8 cellular contexts compared by ENCODE assay signal in genomic region chr7:99143522-99143852, GRCh38. TPM values are rescaled to one million over a fixed set of nuclear protein-coding genes. Genes with fewer than 3 reads are reported as not detected.
A peak's percentile ranks its signal among the peaks of the same experiment; 100 is the strongest.
DNase-seq lines count a peak whose midpoint lies in the region; ATAC-seq, FAIRE-seq and TF ChIP-seq lines count a peak whose summit lies in the region.

No MANE protein-coding gene starts in this region.

- H3K14ac ChIP-seq in H1 (ENCODE audit: insufficient read length): no peak overlapping the region

- H4K8ac ChIP-seq in H1 (ENCODE audit: extremely low read depth, insufficient read depth, low read length): no peak overlapping the region

- H4K5ac ChIP-seq in H1 (ENCODE audit: insufficient read length, low read depth, low read length): no peak overlapping the region

- POLR2A ChIA-PET in H1 (lab: Charles Lee; ENCODE audit: partially characterized antibody): interaction anchor here (1.0 to 2.2 kb wide), 2 partner anchors 53 to 151 kb away, joined by 4 to 9 read pairs; no protein-coding TSS in a partner anchor

- no peak overlapping the region for H2BK120ac ChIP-seq in H1 (replicated peaks; ENCODE audit: low read depth, low read length)

- no peak for TF ChIP-seq CTCF in KMS-11 (conservative IDR thresholded peaks at IDR 0.05; ENCODE audit: low read depth, low read length)
- TF ChIP-seq CTCF in H1 (IDR thresholded peaks at IDR 0.05; ENCODE audit: control extremely low read depth in 1 of 3, insufficient read depth in 1 of 3, low read depth in 1 of 3, low read length in 3 of 3): no peak
- no peak for TF ChIP-seq CTCF in pancreas (IDR thresholded peaks at IDR 0.05)

- H3K4me3 ChIP-seq in CD4-positive, CD25-positive, alpha-beta regulatory T cell (ENCODE audit: low read depth, low read length): no peak overlapping the region
- H3K4me3 ChIP-seq in KMS-11 (IDR thresholded peaks at IDR 0.05; ENCODE audit: insufficient read depth, low read depth, low read length) (no peak overlapping the region), H1 (ENCODE audit: extremely low read depth in 1 of 4, insufficient read depth in 2 of 4, low read depth in 3 of 4, low read length in 4 of 4) (peak overlapping the region; percentile 38 to 85 (median 55); a peak in 7 of 8 replicates), pancreas (peak overlapping the region; percentile 84 to 98 (median 92))

- no peak overlapping the region for H2BK15ac ChIP-seq in H1 (ENCODE audit: low read length)

- no peaks in the 10 kb centered on the region for H3K36me3 ChIP-seq in CD4-positive, CD25-positive, alpha-beta regulatory T cell (ENCODE audit: control insufficient read depth, insufficient read depth, low read length)
- H3K36me3 ChIP-seq in KMS-11 (ENCODE audit: insufficient read depth) (no peaks in the 10 kb centered on the region), H1 (ENCODE audit: control insufficient read depth in 2 of 4, insufficient read depth in 4 of 4, low read length in 3 of 4) (no peaks in the 10 kb centered on the region), pancreas (no peaks in the 10 kb centered on the region)

- H3K23ac ChIP-seq in H1 (ENCODE audit: insufficient read length): no peak overlapping the region

- H3K9me3 ChIP-seq in CD4-positive, CD25-positive, alpha-beta regulatory T cell (ENCODE audit: control insufficient read depth in 2 of 2, low read length in 2 of 2): no peaks in the 10 kb centered on the region
- H3K9me3 ChIP-seq in H1 (ENCODE audit: insufficient read depth in 2 of 2, low read depth in 1 of 2, low read length in 1 of 2): no peaks in the 10 kb centered on the region
- H3K9me3 ChIP-seq in pancreas: no peaks in the 10 kb centered on the region

- H3K27ac Mint-ChIP-seq in CD4-positive, CD25-positive, alpha-beta regulatory T cell: peak overlapping the region in 2 of 3 donors; percentile 88 to 91

- no peak overlapping the region for H2BK5ac ChIP-seq in H1 (ENCODE audit: low read depth, low read length)

- H2AFZ ChIP-seq in KMS-11 (ENCODE audit: low read depth) (peak overlapping the region; percentile 53; the same call in 1 of the 2 replicates), H1 (ENCODE audit: low read length) (no peak overlapping the region)

- DNase-seq in CD4-positive, CD25-positive, alpha-beta regulatory T cell: no peak
- DNase-seq in H1 (ENCODE audit: low read depth in 1 of 2, low spot score in 2 of 2): no peak
- no peak for DNase-seq in pancreas
- no peak for DNase-seq in inferior parietal cortex (ENCODE audit: extremely low spot score)
- DNase-seq in iPS-NIHi11 (ENCODE audit: low spot score): no peak
- no peak for DNase-seq in NCI-H187 (lab: John Stamatoyannopoulos, UW)

- H2BK12ac ChIP-seq in H1 (ENCODE audit: low read depth, low read length): no peak overlapping the region

- TF ChIP-seq POLR2A in H1 (IDR thresholded peaks at IDR 0.05; ENCODE audit: control extremely low read depth in 1 of 2, low read depth in 2 of 2, low read length in 2 of 2): peak in 1 of 2 experiments; percentile 72; a peak in 1 of 3 replicates

- peaks cover 0 to 1% (median 0%) of the 10 kb centered on the region in 7 donors for H3K9me3 Mint-ChIP-seq in CD4-positive, CD25-positive, alpha-beta regulatory T cell

- peak overlapping the region; percentile 88 for H3K27ac ChIP-seq in CD4-positive, CD25-positive, alpha-beta regulatory T cell (ENCODE audit: insufficient read depth, low read length, poor library complexity, severe bottlenecking)
- H3K27ac ChIP-seq in KMS-11 (peak overlapping the region; percentile 65), H1 (ENCODE audit: low read depth, low read length) (peak overlapping the region; percentile 65; the same call in 1 of the 2 replicates), pancreas (peak overlapping the region; percentile 93 to 97 (median 94))

- CTCF ChIA-PET in H1 (lab: Charles Lee; ENCODE audit: partially characterized antibody): no interaction called here

- no peaks in the 10 kb centered on the region for H3K36me3 Mint-ChIP-seq in CD4-positive, CD25-positive, alpha-beta regulatory T cell

- no peak overlapping the region for H3K18ac ChIP-seq in H1 (ENCODE audit: extremely low read depth, low read length)

- no peak overlapping the region for H4K91ac ChIP-seq in H1 (replicated peaks; ENCODE audit: insufficient read length, low read length)

- no peak for FAIRE-seq in H1 (lab: Jason Lieb, UNC)
- no peak for FAIRE-seq in pancreas (lab: Jason Lieb, UNC)

- no peak overlapping the region for H3K56ac ChIP-seq in H1 (replicated peaks; ENCODE audit: insufficient read length, low read depth, low read length)

- H3K79me2 ChIP-seq in KMS-11 (ENCODE audit: insufficient read depth, low read depth) (peaks cover 39% of the 10 kb centered on the region), H1 (ENCODE audit: control insufficient read depth in 1 of 2, insufficient read depth in 2 of 2, low read length in 2 of 2) (peaks cover 3 to 38% of the 10 kb centered on the region in 2 experiments; a peak in 3 of 4 replicates)

- WGBS in H1 (ENCODE audit: extremely low coverage in 1 of 2, insufficient coverage in 1 of 2, insufficient read length in 1 of 2, insufficient replicate concordance in 2 of 2, low coverage in 1 of 2, low lambda C conversion rate in 2 of 2, missing lambda C conversion rate in 1 of 2), 2 experiments: no CpG with 5 or more reads among the region's 46 CpGs
- WGBS in pancreas, 2 donors: 0 to 1% methylated on average over 9 to 46 of the region's 46 CpGs

- peak overlapping the region; percentile 88 to 99 (median 94) for H3K4me3 Mint-ChIP-seq in CD4-positive, CD25-positive, alpha-beta regulatory T cell

- H3K23me2 ChIP-seq in H1 (ENCODE audit: low read depth, low read length): peaks cover 8% of the 10 kb centered on the region; the same call in 1 of the 2 replicates

- TF ChIP-seq EP300 in H1 (IDR thresholded peaks at IDR 0.05; ENCODE audit: borderline replicate concordance in 1 of 2, low read depth in 2 of 2, low read length in 2 of 2): no peak

- peaks cover 5% of the 10 kb centered on the region for H3K27me3 Mint-ChIP-seq in CD4-positive, CD25-positive, alpha-beta regulatory T cell

- no peak overlapping the region for H3K4me2 ChIP-seq in KMS-11
- H3K4me2 ChIP-seq in H1 (ENCODE audit: insufficient read depth in 1 of 2, low read depth in 2 of 2, low read length in 2 of 2): peak overlapping the region in 1 of 2 experiments; percentile 54; a peak in 3 of 4 replicates

- H3K4ac ChIP-seq in H1 (replicated peaks; ENCODE audit: insufficient read length, low read depth, low read length): no peak overlapping the region

- peaks cover 22% of the 10 kb centered on the region for H3K4me1 ChIP-seq in CD4-positive, CD25-positive, alpha-beta regulatory T cell (ENCODE audit: control insufficient read depth, insufficient read depth, low read length, poor library complexity, severe bottlenecking)
- peaks cover 34% of the 10 kb centered on the region for H3K4me1 ChIP-seq in KMS-11 (ENCODE audit: low read depth, poor library complexity, severe bottlenecking)
- peaks cover 0 to 7% (median 2%) of the 10 kb centered on the region in 4 experiments; a peak in 4 of 7 replicates for H3K4me1 ChIP-seq in H1 (replicated peaks in 1 of 4; ENCODE audit: control insufficient read depth in 3 of 4, insufficient read depth in 4 of 4, low read length in 3 of 4)
- peaks cover 0 to 29% (median 23%) of the 10 kb centered on the region in 3 donors for H3K4me1 ChIP-seq in pancreas

- H2BK20ac ChIP-seq in H1 (ENCODE audit: low read length): no peak overlapping the region

- TF ChIP-seq RAD21 in H1 (IDR thresholded peaks at IDR 0.05 in 1 of 2, conservative IDR thresholded peaks at IDR 0.05 in 1 of 2; ENCODE audit: low read depth in 2 of 2, low read length in 2 of 2): no peak

- no peak for ATAC-seq in CD4-positive, CD25-positive, alpha-beta regulatory T cell (ENCODE audit: low read depth in 2 of 2)
- peak; percentile 23 for ATAC-seq in GM21367 (IDR thresholded peaks at IDR 0.05; ENCODE audit: unreplicated experiment)
- ATAC-seq in pancreas: peak in 1 of 4 donors; percentile 15

- H2AK5ac ChIP-seq in H1 (ENCODE audit: low read depth, low read length): no peak overlapping the region

- H4K20me1 ChIP-seq in KMS-11 (ENCODE audit: insufficient read depth): no peaks in the 10 kb centered on the region
- peaks cover 0 to 2% of the 10 kb centered on the region in 2 experiments for H4K20me1 ChIP-seq in H1 (replicated peaks in 1 of 2; ENCODE audit: control insufficient read depth in 1 of 2, insufficient read depth in 2 of 2, low read length in 2 of 2)

- peaks cover 3% of the 10 kb centered on the region for H3K27me3 ChIP-seq in CD4-positive, CD25-positive, alpha-beta regulatory T cell (ENCODE audit: control insufficient read depth, insufficient read depth, low read length)
- H3K27me3 ChIP-seq in KMS-11 (ENCODE audit: insufficient read depth, low read depth) (no peaks in the 10 kb centered on the region), H1 (replicated peaks in 1 of 4; ENCODE audit: control insufficient read depth in 3 of 4, extremely low read depth in 1 of 4, insufficient read depth in 3 of 4, low read length in 3 of 4) (no peaks in the 10 kb centered on the region), pancreas (no peaks in the 10 kb centered on the region)

- peaks cover 18 to 55% (median 35%) of the 10 kb centered on the region in 4 donors for H3K4me1 Mint-ChIP-seq in CD4-positive, CD25-positive, alpha-beta regulatory T cell

- peak overlapping the region; percentile 74 for H3K9ac ChIP-seq in KMS-11
- H3K9ac ChIP-seq in H1 (replicated peaks in 1 of 4; ENCODE audit: extremely low read depth in 1 of 4, low read depth in 3 of 4, low read length in 3 of 4): peak overlapping the region in 3 of 4 experiments; percentile 58 to 97 (median 73); a peak in 5 of 7 replicates

- intact Hi-C loops in pancreas (cut with DNase I): loop anchor here in 1 of 3 donors (10.0 kb wide), 2 partner anchors 89 to 171 kb away; no protein-coding TSS in a partner anchor

- H3K79me1 ChIP-seq in H1 (ENCODE audit: low read depth, low read length): peaks cover 3% of the 10 kb centered on the region; the same call in 1 of the 2 replicates

TF ChIP-seq in H1, 55 proteins besides CTCF, POLR2A, EP300 and RAD21 (continues in another document):
- TF ChIP-seq RNF2 (IDR thresholded peaks at IDR 0.05; ENCODE audit: borderline replicate concordance, low read depth, low read length, missing control alignments, poor library complexity, severe bottlenecking) (no peak), SP2 (IDR thresholded peaks at IDR 0.05; ENCODE audit: low read length) (no peak)

RNA-seq across cellular contexts. Expression of gene SMURF1, which starts 0.4 kb away (rescaled TPM):
- total RNA-seq in CD4-positive, CD25-positive, alpha-beta regulatory T cell: 35.3 TPM
- polyA plus RNA-seq in CD4-positive, CD25-positive, alpha-beta regulatory T cell: 1 to 10 TPM; 1.3 to 2.1 (median 1.6) TPM
- 23.5 and 24.5 TPM in 2 replicates for total RNA-seq in H1 (2021; fragmentation: NEBNext Ultra II Directional; extraction: Animal tissue kit (Norgen Biotek cat#: 25700))
- polyA plus RNA-seq in H1 (2011; rRNA removed) (9.6 and 11.0 TPM in 2 replicates), pancreas (10 to 100 TPM in 1 of 2 donors, 1 to 10 TPM in 1; 7.6 to 14.7 TPM)
- polyA plus RNA-seq in H1 (2011; cell fraction: cytosol; rRNA removed): 10.2 TPM
- 19.1 TPM for polyA plus RNA-seq in H1 (2011; cell fraction: nucleus; rRNA removed)
- 15.1 to 16.5 TPM (median 15.9 TPM) in 4 replicates for polyA plus RNA-seq in H1 (2012, experiment 1 of 2)
- polyA plus RNA-seq in H1 (2012, experiment 2 of 2): 6.2 TPM
- 13.1 TPM for polyA plus RNA-seq in H1 (2013, experiment 1 of 2)
- 12.0 TPM for polyA plus RNA-seq in H1 (2013, experiment 2 of 2)
- 12.4 and 15.7 TPM in 2 replicates for polyA minus RNA-seq in H1 (2011; rRNA and poly(A)+ RNA removed)
- 6.5 TPM for polyA minus RNA-seq in H1 (2011; cell fraction: cytosol; rRNA and poly(A)+ RNA removed)
- polyA minus RNA-seq in H1 (2011; cell fraction: nucleus; rRNA and poly(A)+ RNA removed): 16.3 TPM
- 10 to 100 TPM in 5 of 6 donors, 1 to 10 TPM in 1; 9.0 to 22.7 (median 15.7) TPM for total RNA-seq in pancreas

Comparison
In these comparisons a context has a peak if more than half of its experiments do, and no peak if none do; other contexts are left out.
1. H3K4me3 ChIP-seq: peak in H1 (4 of 4) and pancreas (4 of 4); none in CD4-positive, CD25-positive, alpha-beta regulatory T cell (single experiment) and KMS-11 (single experiment).
2. Peak in every context shown above with its lines, with median percentiles within 50 percentile points of each other: H3K27ac ChIP-seq.